Comparison of ENCODE assay signal across 12 cellular contexts in the genomic region with DNA sequence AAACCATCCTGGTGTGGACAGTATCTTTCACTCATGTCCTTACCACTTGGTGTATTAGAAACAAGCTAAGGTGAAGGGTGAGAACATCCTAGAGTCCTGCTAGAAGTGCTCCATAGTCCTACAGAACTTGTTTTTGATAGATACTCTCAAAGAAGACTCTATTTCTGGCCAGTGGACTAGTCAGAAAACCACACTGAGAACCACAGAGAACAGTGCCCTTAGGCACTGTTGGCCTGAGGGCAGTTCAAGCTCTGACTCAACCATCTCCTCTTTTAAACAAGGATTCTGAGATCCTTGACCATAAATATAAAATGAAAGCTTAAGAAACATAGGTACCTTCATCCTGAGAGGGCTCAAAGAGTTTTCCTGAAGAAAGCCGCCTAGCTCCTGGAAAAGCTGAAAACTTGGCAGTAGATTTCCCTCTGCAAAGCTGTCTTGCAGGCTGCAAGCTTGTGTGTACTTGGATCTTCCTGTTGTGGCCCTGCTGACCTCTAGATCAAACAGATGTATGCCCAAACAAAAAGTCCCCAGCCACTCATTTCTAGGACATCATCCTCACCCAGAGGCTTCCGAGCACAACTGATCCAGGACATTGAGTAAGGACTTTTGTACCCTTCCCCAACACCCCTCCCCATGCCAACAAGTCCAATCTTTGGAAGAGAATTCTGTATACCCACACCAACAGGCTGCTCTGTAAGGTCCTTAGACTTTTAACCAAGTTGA.
A peak's percentile ranks its signal among the peaks of the same experiment; 100 is the strongest.
DNase-seq lines count a peak whose midpoint lies in the region; ATAC-seq, FAIRE-seq and TF ChIP-seq lines count a peak whose summit lies in the region.
"Had no signal": no experiment of that assay in that cellular context is flagged by ENCODE, and none has a peak within 500 bp of the region (broad histone marks: within the 10 kb centered on the region; RNA-seq: fewer than 3 reads in every experiment).

No MANE protein-coding gene starts in this region.

- no peak overlapping the region for H3K27ac Mint-ChIP-seq in nephron progenitor cell
- H3K27ac Mint-ChIP-seq: activated naive CD4-positive, alpha-beta T cell treated with anti-CD3 and anti-CD28 coated beads, Interleukin-2, amount 50 U/mL, for 24 hours had no signal

- peak; percentile 45 for ATAC-seq in GM21390 (IDR thresholded peaks at IDR 0.05; ENCODE audit: unreplicated experiment)
- peak; percentile 36 for ATAC-seq in HG03175 (IDR thresholded peaks at IDR 0.05; ENCODE audit: unreplicated experiment)

- H3K4me2 ChIP-seq in mammary epithelial cell (ENCODE audit: insufficient read depth, low read depth, low read length) = no peak overlapping the region

- H3K4me3 Mint-ChIP-seq in nephron progenitor cell = no peak overlapping the region
- H3K4me3 Mint-ChIP-seq: activated naive CD4-positive, alpha-beta T cell treated with anti-CD3 and anti-CD28 coated beads, Interleukin-2, amount 50 U/mL, for 24 hours had no signal

- no peaks in the 10 kb centered on the region for H3K27me3 ChIP-seq in mammary epithelial cell (ENCODE audit: insufficient read depth, low read length)

- in situ Hi-C loops in mammary epithelial cell (cut with MboI; ENCODE audit: low sequenced_read_pairs in 2 of 2) = no loop called here

- no TSS peak for BruUV-seq in mammary epithelial cell (replicated peaks; lab: Mats Ljungman, UMichigan)

- no peak overlapping the region for H3K27ac ChIP-seq in mammary epithelial cell (ENCODE audit: insufficient read depth, low read depth, low read length)
- H3K27ac ChIP-seq: parathyroid adenoma had no signal

- intact Hi-C loops in mammary epithelial cell (cut with micrococcal nuclease) = no loop called here

- TF ChIP-seq CTCF in GM12865 (IDR thresholded peaks at IDR 0.05; ENCODE audit: insufficient read depth, low read depth, low read length, missing control alignments) = no peak
- TF ChIP-seq CTCF in mammary epithelial cell (conservative IDR thresholded peaks at IDR 0.05 in 1 of 2, IDR thresholded peaks at IDR 0.05 in 1 of 2; ENCODE audit: extremely low read depth in 1 of 2, insufficient read depth in 1 of 2, low read depth in 1 of 2, low read length in 2 of 2) = no peak
- no peak for TF ChIP-seq CTCF in nephron progenitor cell (IDR thresholded peaks at IDR 0.05)
- no peak for TF ChIP-seq CTCF in D721Med (IDR thresholded peaks at IDR 0.05; ENCODE audit: insufficient read depth, missing control alignments)

- no peak for FAIRE-seq in GM19239 (lab: Jason Lieb, UNC)
- no peak for FAIRE-seq in D721Med (lab: Jason Lieb, UNC)

- no peaks in the 10 kb centered on the region for H3K36me3 Mint-ChIP-seq in nephron progenitor cell (ENCODE audit: low read depth)
- H3K36me3 Mint-ChIP-seq: activated naive CD4-positive, alpha-beta T cell treated with anti-CD3 and anti-CD28 coated beads, Interleukin-2, amount 50 U/mL, for 24 hours had no signal

- dilution Hi-C loops in mammary epithelial cell (cut with HindIII; ENCODE audit: low sequenced_read_pairs) = no loop called here

- no peaks in the 10 kb centered on the region for H4K20me1 ChIP-seq in mammary epithelial cell (ENCODE audit: insufficient read depth, low read length)

- H3K79me2 ChIP-seq in mammary epithelial cell (ENCODE audit: insufficient read depth, low read length) = no peaks in the 10 kb centered on the region
- H3K79me2 ChIP-seq: parathyroid adenoma had no signal

- no peaks in the 10 kb centered on the region for H3K4me1 Mint-ChIP-seq in nephron progenitor cell
- H3K4me1 Mint-ChIP-seq: activated naive CD4-positive, alpha-beta T cell treated with anti-CD3 and anti-CD28 coated beads, Interleukin-2, amount 50 U/mL, for 24 hours had no signal

- peaks cover 7% of the 10 kb centered on the region for H3K4me1 ChIP-seq in mammary epithelial cell (ENCODE audit: insufficient read depth, low read length)
- H3K4me1 ChIP-seq: parathyroid adenoma had no signal

- DNase-seq in GM12865 (ENCODE audit: low read depth) (peak; percentile 10), mammary epithelial cell (peak; percentile 50), GM19239 (ENCODE audit: insufficient read length, low spot score) (no peak), activated gamma-delta T cell treated with Interleukin-2 at 50 U/mL for 16 hours (no peak), nephron progenitor cell (no peak), D721Med (ENCODE audit: insufficient read length, low spot score) (no peak)
- DNase-seq: H7, NCI-H524 treated with DMSO at 0.1 percent for 48 hours had no signal

- no peaks in the 10 kb centered on the region for H3K9me3 ChIP-seq in mammary epithelial cell (replicated peaks; ENCODE audit: insufficient read depth, low read length)

- H2AFZ ChIP-seq in mammary epithelial cell (ENCODE audit: low read depth, low read length) = no peak overlapping the region
- H2AFZ ChIP-seq: parathyroid adenoma had no signal

- H3K9ac ChIP-seq in mammary epithelial cell (ENCODE audit: insufficient read depth, low read length) = no peak overlapping the region
- H3K9ac ChIP-seq: parathyroid adenoma had no signal

- H3K36me3 ChIP-seq in mammary epithelial cell (ENCODE audit: insufficient read depth, low read length) = no peaks in the 10 kb centered on the region

- H3K9me3 Mint-ChIP-seq in nephron progenitor cell = peaks cover 5% of the 10 kb centered on the region
- H3K9me3 Mint-ChIP-seq: activated naive CD4-positive, alpha-beta T cell treated with anti-CD3 and anti-CD28 coated beads, Interleukin-2, amount 50 U/mL, for 24 hours had no signal

- WGBS in mammary epithelial cell (ENCODE audit: low coverage, missing lambda C conversion rate) = 82% methylated on average over 1 of the region's 2 CpGs

- H3K27me3 Mint-ChIP-seq in nephron progenitor cell (ENCODE audit: low read depth, poor library complexity) = peaks cover 19% of the 10 kb centered on the region

- H3K4me3 ChIP-seq in GM12865 (ENCODE audit: low read depth, low read length) (no peak overlapping the region), mammary epithelial cell (replicated peaks in 1 of 3; ENCODE audit: insufficient read depth in 1 of 3, low read depth in 2 of 3, low read length in 3 of 3) (no peak overlapping the region)

- CTCF ChIA-PET in mammary epithelial cell (lab: Charles Lee; ENCODE audit: low non-redundant PET) = no interaction called here

Comparison
In these comparisons a context has a peak if more than half of its experiments do, and no peak if none do; other contexts are left out.
1. DNase-seq: peak in GM12865 (single experiment) and mammary epithelial cell (single experiment); none in GM19239 (single experiment), activated gamma-delta T cell treated with Interleukin-2 at 50 U/mL for 16 hours (single experiment), nephron progenitor cell (single experiment) and D721Med (single experiment).